8 cellular contexts compared by ENCODE assay signal in genomic region chr19:55599468-55600335, GRCh38. TPM values are rescaled to one million over a fixed set of nuclear protein-coding genes. Genes with fewer than 3 reads are reported as not detected.
DNase-seq lines count a peak whose midpoint lies in the region; ATAC-seq, FAIRE-seq and TF ChIP-seq lines count a peak whose summit lies in the region.

Gene FIZ1 (minus strand): TSS chr19:55599517. CDS start chr19:55597865, 1,652 bp downstream.
Gene ZNF524 (plus strand): TSS chr19:55600288. CDS start chr19:55602113, 1,825 bp downstream.

- H3K36me3 ChIP-seq in astrocyte (ENCODE audit: insufficient read depth, low read length) = peaks cover 17% of the 10 kb centered on the region

- H3K27ac ChIP-seq in astrocyte (ENCODE audit: low read depth, low read length) = peak within 1 kb of the TSS; percentile 96

- H3K4me3 ChIP-seq in astrocyte (ENCODE audit: insufficient read depth, low read depth, low read length) = peak within 1 kb of the TSS; percentile 90

- peak within 1 kb of the TSS; percentile 84 for H2AFZ ChIP-seq in astrocyte (ENCODE audit: low read depth, low read length)

- H3K4me2 ChIP-seq in astrocyte (ENCODE audit: low read length) = peak within 1 kb of the TSS; percentile 89

- H3K27me3 Mint-ChIP-seq in astrocyte (ENCODE audit: low read depth, unreplicated experiment) = no peaks in the 10 kb centered on the region

- peaks cover 8% of the 10 kb centered on the region for H3K9me3 Mint-ChIP-seq in astrocyte (ENCODE audit: unreplicated experiment)

- no peak for TF ChIP-seq POLR2A in GM18505 (IDR thresholded peaks at IDR 0.05; ENCODE audit: borderline replicate concordance, extremely low read depth, insufficient read depth, insufficient read length)

- no peaks in the 10 kb centered on the region for H4K20me1 ChIP-seq in astrocyte (ENCODE audit: insufficient read depth, low read length)

- H3K9me3 ChIP-seq in astrocyte (ENCODE audit: insufficient read depth, low read depth, low read length) = no peaks in the 10 kb centered on the region

- peaks cover 12% of the 10 kb centered on the region for H3K79me2 ChIP-seq in astrocyte (ENCODE audit: insufficient read depth, low read length)

- H3K27me3 ChIP-seq in astrocyte (ENCODE audit: insufficient read depth, low read length) = no peaks in the 10 kb centered on the region

- H3K4me1 ChIP-seq in astrocyte (ENCODE audit: insufficient read depth, low read length) = peaks cover 3% of the 10 kb centered on the region

- TF ChIP-seq CTCF in astrocyte (IDR thresholded peaks at IDR 0.05; ENCODE audit: insufficient read depth, low read depth, low read length) = no peak

- H3K36me3 Mint-ChIP-seq in astrocyte (ENCODE audit: low read depth, unreplicated experiment) = peaks cover 24% of the 10 kb centered on the region

- H3K27ac Mint-ChIP-seq in astrocyte (ENCODE audit: unreplicated experiment) = peak within 1 kb of the TSS; percentile 99

- DNase-seq in NCI-H2081 (lab: John Stamatoyannopoulos, UW) = peak; percentile 97 to 99
- DNase-seq in T-helper 9 cell = peak; percentile 94
- peak; percentile 95 for DNase-seq in astrocyte (ENCODE audit: low read depth)
- peak; percentile 95 for DNase-seq in hepatic stellate cell (ENCODE audit: low spot score)
- peak; percentile 100 for DNase-seq in retina

- peak within 1 kb of the TSS; percentile 97 for H3K4me3 Mint-ChIP-seq in astrocyte (ENCODE audit: unreplicated experiment)

- ATAC-seq in GM18505 (IDR thresholded peaks at IDR 0.05; ENCODE audit: unreplicated experiment) (peak; percentile 44), HG02981 (IDR thresholded peaks at IDR 0.05; ENCODE audit: unreplicated experiment) (peak; percentile 51), HG03469 (IDR thresholded peaks at IDR 0.05; ENCODE audit: unreplicated experiment) (no peak)

- no peak for FAIRE-seq in astrocyte (lab: Jason Lieb, UNC)

- H3K4me1 Mint-ChIP-seq in astrocyte (ENCODE audit: low read depth, unreplicated experiment) = peaks cover 6% of the 10 kb centered on the region

- H3K9ac ChIP-seq in astrocyte (ENCODE audit: low read length) = peak within 1 kb of the TSS; percentile 96

RNA-seq across cellular contexts. Expression of gene FIZ1, which starts in this region (rescaled TPM):
- 14.2 and 14.5 TPM in 2 replicates for total RNA-seq in astrocyte

RNA-seq across cellular contexts. Expression of gene ZNF524, which starts in this region (rescaled TPM):
- total RNA-seq in astrocyte = 6.0 and 6.3 TPM in 2 replicates
